Comparison of ENCODE assay signal across 4 cellular contexts in genomic region chr7:153541903-153542302, GRCh38.
"Had no signal": no experiment of that assay in that cellular context is flagged by ENCODE, and none has a peak within 500 bp of the region (broad histone marks: within the 10 kb centered on the region; RNA-seq: fewer than 3 reads in every experiment).

No MANE protein-coding gene starts in this region.

- DNase-seq: H9, HCEC 1CT, IMR-90 had no signal

- ATAC-seq: GM23338 had no signal

- H3K4me3 ChIP-seq: GM23338 had no signal
